ENCODE assay signal across 8 cellular contexts in the genomic region with DNA sequence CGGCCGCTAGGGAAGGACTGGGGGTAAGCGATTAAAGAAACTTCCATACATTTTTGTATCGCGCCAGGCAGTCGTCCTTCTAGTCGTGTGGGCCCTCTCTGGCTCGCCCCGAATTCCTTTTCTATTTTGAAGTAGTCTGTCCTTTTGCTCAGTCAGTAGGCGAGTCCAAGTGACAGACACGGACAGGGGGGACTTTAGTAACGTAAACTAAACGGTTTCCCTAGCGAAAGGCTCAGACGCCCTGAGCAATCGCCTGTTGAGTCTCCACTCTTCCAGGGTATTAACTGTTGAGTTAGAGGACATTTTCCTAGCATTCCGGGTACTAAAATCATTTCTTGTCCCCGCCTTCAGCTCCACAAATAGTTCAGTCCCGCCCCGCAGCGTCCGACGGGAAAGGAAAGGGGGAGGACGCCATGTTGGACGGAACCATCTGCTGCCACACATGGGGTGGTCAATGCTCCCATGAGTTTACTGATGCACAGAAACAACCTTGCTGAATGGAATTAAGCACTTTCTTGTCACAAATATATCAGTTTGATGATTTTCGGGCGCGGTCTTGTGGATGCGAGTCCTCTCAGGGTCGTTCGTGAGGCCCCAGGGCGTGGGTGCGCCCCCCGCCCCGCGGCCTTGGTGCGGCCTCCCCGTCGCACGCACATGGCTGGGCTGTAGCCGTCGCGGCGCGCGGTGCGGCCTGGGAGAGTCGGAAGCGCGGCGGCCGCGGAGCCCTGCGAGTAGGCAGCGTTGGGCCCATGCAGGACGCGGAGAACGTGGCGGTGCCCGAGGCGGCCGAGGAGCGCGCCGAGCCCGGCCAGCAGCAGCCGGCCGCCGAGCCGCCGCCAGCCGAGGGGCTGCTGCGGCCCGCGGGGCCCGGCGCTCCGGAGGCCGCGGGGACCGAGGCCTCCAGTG. TPM values are rescaled to one million over a fixed set of nuclear protein-coding genes. Genes with fewer than 3 reads are reported as not detected.
DNase-seq lines count a peak whose midpoint lies in the region; ATAC-seq and TF ChIP-seq lines count a peak whose summit lies in the region.

A gene (plus strand): TSS at position 655 of the 906 bp plus-strand sequence. CDS start 95 bp downstream, at position 750.

- H3K27me3 Mint-ChIP-seq in T-helper 17 cell: no peaks in the 10 kb centered on the region

- H3K27ac ChIP-seq in right atrium auricular region: peak within 1 kb of the TSS; percentile 97 to 100
- peak within 1 kb of the TSS; percentile 99 for H3K27ac ChIP-seq in prostate gland

- H3K9me3 ChIP-seq in T-helper 17 cell (ENCODE audit: control insufficient read depth, low read length, poor library complexity, severe bottlenecking) (no peaks in the 10 kb centered on the region), right atrium auricular region (no peaks in the 10 kb centered on the region), prostate gland (no peaks in the 10 kb centered on the region)

- H3K4me3 Mint-ChIP-seq in T-helper 17 cell: peak within 1 kb of the TSS; percentile 95

- TF ChIP-seq CTCF in right atrium auricular region (IDR thresholded peaks at IDR 0.05) (no peak), prostate gland (IDR thresholded peaks at IDR 0.05) (peak in 2 of 4 experiments; percentile 12 to 29)

- peak; percentile 24 for TF ChIP-seq POLR2A in prostate gland (IDR thresholded peaks at IDR 0.05)

- H3K4me3 ChIP-seq in right atrium auricular region (peak within 1 kb of the TSS; percentile 92 to 98), prostate gland (peak within 1 kb of the TSS; percentile 92 to 97)

- H3K36me3 Mint-ChIP-seq in T-helper 17 cell (ENCODE audit: low read depth): peaks cover 2% of the 10 kb centered on the region

- under 1% methylated on average over 49 of the region's 81 CpGs for WGBS in prostate gland

- DNase-seq in NCI-H187 (lab: John Stamatoyannopoulos, UW): peak; percentile 87 to 100
- peak; percentile 82 to 86 (median 84) for DNase-seq in T-helper 17 cell
- peak in 55 of 56 donors; percentile 62 to 99 (median 87) for DNase-seq in amygdala (lab: John Stamatoyannopoulos, UW)
- peak; percentile 89 for DNase-seq in right atrium auricular region (ENCODE audit: low spot score)
- DNase-seq in prostate gland (ENCODE audit: low spot score): peak; percentile 76
- DNase-seq in ureter (ENCODE audit: low spot score): peak; percentile 93

- H3K36me3 ChIP-seq in right atrium auricular region (no peaks in the 10 kb centered on the region), prostate gland (no peaks in the 10 kb centered on the region)

- ATAC-seq in GM18502 (IDR thresholded peaks at IDR 0.05; ENCODE audit: poor library complexity, unreplicated experiment) (peak; percentile 87), HG02943 (IDR thresholded peaks at IDR 0.05; ENCODE audit: low read depth, unreplicated experiment) (peak; percentile 72), T-helper 17 cell (peak; percentile 89)

- H3K27ac Mint-ChIP-seq in T-helper 17 cell: peak within 1 kb of the TSS; percentile 100

- no peaks in the 10 kb centered on the region for H3K27me3 ChIP-seq in right atrium auricular region
- no peaks in the 10 kb centered on the region for H3K27me3 ChIP-seq in prostate gland (replicated peaks; ENCODE audit: insufficient read depth)

- intact Hi-C loops in prostate gland (cut with DNase I): loop anchor here (5.0 to 10.0 kb wide), 2 partner anchors 48 to 780 kb away; a partner anchor contains a TSS

- H3K4me1 Mint-ChIP-seq in T-helper 17 cell: peaks cover 18% of the 10 kb centered on the region

- H3K4me1 ChIP-seq in right atrium auricular region: peaks cover 0 to 46% of the 10 kb centered on the region in 2 donors
- peaks cover 5% of the 10 kb centered on the region for H3K4me1 ChIP-seq in prostate gland (replicated peaks)

RNA-seq across cellular contexts. Expression of the gene that starts here (rescaled TPM):
- total RNA-seq in T-helper 17 cell: 100 to 1,000 TPM; 139 to 176 TPM
- total RNA-seq in right atrium auricular region: 10 to 100 TPM; 51.4 to 66.9 TPM
- 100 to 1,000 TPM; 141 to 220 TPM for total RNA-seq in prostate gland
- total RNA-seq in ureter: 142 TPM

Comparison
In these comparisons a context has a peak if more than half of its experiments do, and no peak if none do; other contexts are left out.
1. Peak in every context shown above with its lines: DNase-seq, ATAC-seq, H3K4me3 ChIP-seq and H3K27ac ChIP-seq.